In genomic region chrX:19072372-19072771, GRCh38 we compare ENCODE assay signal across 1 cellular context.
A peak's percentile ranks its signal among the peaks of the same experiment; 100 is the strongest.
TF ChIP-seq lines count a peak whose summit lies in the region.

No MANE protein-coding gene starts in this region.

TF ChIP-seq in HepG2, 621 proteins besides CTCF, POLR2A, EP300 and RAD21 (continued from another document and continues in another):
- no peak for TF ChIP-seq ZNF484 (CRISPR knock-in tag; IDR thresholded peaks at IDR 0.05; ENCODE audit: borderline replicate concordance, low read depth)
- TF ChIP-seq, protein P1, sequence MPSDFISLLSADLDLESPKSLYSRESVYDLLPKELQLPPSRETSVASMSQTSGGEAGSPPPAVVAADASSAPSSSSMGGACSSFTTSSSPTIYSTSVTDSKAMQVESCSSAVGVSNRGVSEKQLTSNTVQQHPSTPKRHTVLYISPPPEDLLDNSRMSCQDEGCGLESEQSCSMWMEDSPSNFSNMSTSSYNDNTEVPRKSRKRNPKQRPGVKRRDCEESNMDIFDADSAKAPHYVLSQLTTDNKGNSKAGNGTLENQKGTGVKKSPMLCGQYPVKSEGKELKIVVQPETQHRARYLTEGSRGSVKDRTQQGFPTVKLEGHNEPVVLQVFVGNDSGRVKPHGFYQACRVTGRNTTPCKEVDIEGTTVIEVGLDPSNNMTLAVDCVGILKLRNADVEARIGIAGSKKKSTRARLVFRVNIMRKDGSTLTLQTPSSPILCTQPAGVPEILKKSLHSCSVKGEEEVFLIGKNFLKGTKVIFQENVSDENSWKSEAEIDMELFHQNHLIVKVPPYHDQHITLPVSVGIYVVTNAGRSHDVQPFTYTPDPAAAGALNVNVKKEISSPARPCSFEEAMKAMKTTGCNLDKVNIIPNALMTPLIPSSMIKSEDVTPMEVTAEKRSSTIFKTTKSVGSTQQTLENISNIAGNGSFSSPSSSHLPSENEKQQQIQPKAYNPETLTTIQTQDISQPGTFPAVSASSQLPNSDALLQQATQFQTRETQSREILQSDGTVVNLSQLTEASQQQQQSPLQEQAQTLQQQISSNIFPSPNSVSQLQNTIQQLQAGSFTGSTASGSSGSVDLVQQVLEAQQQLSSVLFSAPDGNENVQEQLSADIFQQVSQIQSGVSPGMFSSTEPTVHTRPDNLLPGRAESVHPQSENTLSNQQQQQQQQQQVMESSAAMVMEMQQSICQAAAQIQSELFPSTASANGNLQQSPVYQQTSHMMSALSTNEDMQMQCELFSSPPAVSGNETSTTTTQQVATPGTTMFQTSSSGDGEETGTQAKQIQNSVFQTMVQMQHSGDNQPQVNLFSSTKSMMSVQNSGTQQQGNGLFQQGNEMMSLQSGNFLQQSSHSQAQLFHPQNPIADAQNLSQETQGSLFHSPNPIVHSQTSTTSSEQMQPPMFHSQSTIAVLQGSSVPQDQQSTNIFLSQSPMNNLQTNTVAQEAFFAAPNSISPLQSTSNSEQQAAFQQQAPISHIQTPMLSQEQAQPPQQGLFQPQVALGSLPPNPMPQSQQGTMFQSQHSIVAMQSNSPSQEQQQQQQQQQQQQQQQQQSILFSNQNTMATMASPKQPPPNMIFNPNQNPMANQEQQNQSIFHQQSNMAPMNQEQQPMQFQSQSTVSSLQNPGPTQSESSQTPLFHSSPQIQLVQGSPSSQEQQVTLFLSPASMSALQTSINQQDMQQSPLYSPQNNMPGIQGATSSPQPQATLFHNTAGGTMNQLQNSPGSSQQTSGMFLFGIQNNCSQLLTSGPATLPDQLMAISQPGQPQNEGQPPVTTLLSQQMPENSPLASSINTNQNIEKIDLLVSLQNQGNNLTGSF (CRISPR knock-in tag; IDR thresholded peaks at IDR 0.05) = no peak
- TF ChIP-seq RFX1 (IDR thresholded peaks at IDR 0.05) = no peak
- peak; percentile 91 for TF ChIP-seq FOSL2 (CRISPR knock-in tag; IDR thresholded peaks at IDR 0.05)
- no peak for TF ChIP-seq ZBTB26 (CRISPR knock-in tag; IDR thresholded peaks at IDR 0.05; ENCODE audit: borderline replicate concordance)
- TF ChIP-seq NR2F6 (IDR thresholded peaks at IDR 0.05) = peak; percentile 36
- peak; percentile 29; the same call in 1 of the 2 replicates for TF ChIP-seq NR2F6 (CRISPR knock-in tag; IDR thresholded peaks at IDR 0.05)
- no peak for TF ChIP-seq ZNF382 (CRISPR knock-in tag; IDR thresholded peaks at IDR 0.05; ENCODE audit: borderline replicate concordance)
- no peak for TF ChIP-seq EEA1 (CRISPR knock-in tag; IDR thresholded peaks at IDR 0.05; ENCODE audit: borderline replicate concordance)
- no peak for TF ChIP-seq ZNF570 (CRISPR knock-in tag; IDR thresholded peaks at IDR 0.05; ENCODE audit: borderline replicate concordance)
- no peak for TF ChIP-seq RXRA (CRISPR knock-in tag; IDR thresholded peaks at IDR 0.05)
- TF ChIP-seq SIX4 (CRISPR knock-in tag; IDR thresholded peaks at IDR 0.05) = no peak
- no peak for TF ChIP-seq HNRNPL (IDR thresholded peaks at IDR 0.05; ENCODE audit: low read depth, low read length)
- no peak for TF ChIP-seq ETV6 (CRISPR knock-in tag; conservative IDR thresholded peaks at IDR 0.05)
- no peak for TF ChIP-seq ELF1 (CRISPR knock-in tag; IDR thresholded peaks at IDR 0.05)
- TF ChIP-seq HIVEP1 (CRISPR knock-in tag; IDR thresholded peaks at IDR 0.05) = no peak
- no peak for TF ChIP-seq ZNF296 (CRISPR knock-in tag; conservative IDR thresholded peaks at IDR 0.05)
- no peak for TF ChIP-seq ZNF207 (IDR thresholded peaks at IDR 0.05; ENCODE audit: borderline replicate concordance)
- TF ChIP-seq JARID2 (CRISPR knock-in tag; IDR thresholded peaks at IDR 0.05; ENCODE audit: insufficient replicate concordance) = no peak
- TF ChIP-seq MED8 (CRISPR knock-in tag; IDR thresholded peaks at IDR 0.05; ENCODE audit: insufficient replicate concordance) = no peak
- TF ChIP-seq SAP130 (CRISPR knock-in tag; IDR thresholded peaks at IDR 0.05; ENCODE audit: low read depth) = no peak
- no peak for TF ChIP-seq ZNF34 (CRISPR knock-in tag; IDR thresholded peaks at IDR 0.05; ENCODE audit: borderline replicate concordance)
- TF ChIP-seq ARID4A (CRISPR knock-in tag; IDR thresholded peaks at IDR 0.05; ENCODE audit: borderline replicate concordance) = no peak
- no peak for TF ChIP-seq ZNF121 (CRISPR knock-in tag; IDR thresholded peaks at IDR 0.05)
- no peak for TF ChIP-seq ZNF451 (CRISPR knock-in tag; IDR thresholded peaks at IDR 0.05)
- no peak for TF ChIP-seq ZNF619 (CRISPR knock-in tag; IDR thresholded peaks at IDR 0.05)
- no peak for TF ChIP-seq ZBTB1 (CRISPR knock-in tag; IDR thresholded peaks at IDR 0.05; ENCODE audit: borderline replicate concordance)
- no peak for TF ChIP-seq MEIS2 (CRISPR knock-in tag; IDR thresholded peaks at IDR 0.05)
- TF ChIP-seq CERS6 (CRISPR knock-in tag; IDR thresholded peaks at IDR 0.05) = no peak
- TF ChIP-seq NFE2L2 (IDR thresholded peaks at IDR 0.05; ENCODE audit: low read length) = no peak
- TF ChIP-seq, protein P2, sequence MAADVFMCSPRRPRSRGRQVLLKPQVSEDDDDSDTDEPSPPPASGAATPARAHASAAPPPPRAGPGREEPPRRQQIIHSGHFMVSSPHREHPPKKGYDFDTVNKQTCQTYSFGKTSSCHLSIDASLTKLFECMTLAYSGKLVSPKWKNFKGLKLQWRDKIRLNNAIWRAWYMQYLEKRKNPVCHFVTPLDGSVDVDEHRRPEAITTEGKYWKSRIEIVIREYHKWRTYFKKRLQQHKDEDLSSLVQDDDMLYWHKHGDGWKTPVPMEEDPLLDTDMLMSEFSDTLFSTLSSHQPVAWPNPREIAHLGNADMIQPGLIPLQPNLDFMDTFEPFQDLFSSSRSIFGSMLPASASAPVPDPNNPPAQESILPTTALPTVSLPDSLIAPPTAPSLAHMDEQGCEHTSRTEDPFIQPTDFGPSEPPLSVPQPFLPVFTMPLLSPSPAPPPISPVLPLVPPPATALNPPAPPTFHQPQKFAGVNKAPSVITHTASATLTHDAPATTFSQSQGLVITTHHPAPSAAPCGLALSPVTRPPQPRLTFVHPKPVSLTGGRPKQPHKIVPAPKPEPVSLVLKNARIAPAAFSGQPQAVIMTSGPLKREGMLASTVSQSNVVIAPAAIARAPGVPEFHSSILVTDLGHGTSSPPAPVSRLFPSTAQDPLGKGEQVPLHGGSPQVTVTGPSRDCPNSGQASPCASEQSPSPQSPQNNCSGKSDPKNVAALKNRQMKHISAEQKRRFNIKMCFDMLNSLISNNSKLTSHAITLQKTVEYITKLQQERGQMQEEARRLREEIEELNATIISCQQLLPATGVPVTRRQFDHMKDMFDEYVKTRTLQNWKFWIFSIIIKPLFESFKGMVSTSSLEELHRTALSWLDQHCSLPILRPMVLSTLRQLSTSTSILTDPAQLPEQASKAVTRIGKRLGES (CRISPR knock-in tag; IDR thresholded peaks at IDR 0.05; ENCODE audit: borderline replicate concordance) = no peak
- no peak for TF ChIP-seq MAZ (IDR thresholded peaks at IDR 0.05; ENCODE audit: borderline replicate concordance, low read depth, low read length)
- TF ChIP-seq MAZ (CRISPR knock-in tag; IDR thresholded peaks at IDR 0.05; ENCODE audit: low read depth) = no peak
- TF ChIP-seq ATF3 (CRISPR knock-in tag; IDR thresholded peaks at IDR 0.05) = no peak
- TF ChIP-seq IKZF1 (IDR thresholded peaks at IDR 0.05) = no peak
- no peak for TF ChIP-seq SNRNP70 (IDR thresholded peaks at IDR 0.05; ENCODE audit: low read depth, low read length)
- TF ChIP-seq TCF12 (IDR thresholded peaks at IDR 0.05) = no peak
- TF ChIP-seq TCF12 (CRISPR knock-in tag; IDR thresholded peaks at IDR 0.05) = no peak
- TF ChIP-seq, protein P3, sequence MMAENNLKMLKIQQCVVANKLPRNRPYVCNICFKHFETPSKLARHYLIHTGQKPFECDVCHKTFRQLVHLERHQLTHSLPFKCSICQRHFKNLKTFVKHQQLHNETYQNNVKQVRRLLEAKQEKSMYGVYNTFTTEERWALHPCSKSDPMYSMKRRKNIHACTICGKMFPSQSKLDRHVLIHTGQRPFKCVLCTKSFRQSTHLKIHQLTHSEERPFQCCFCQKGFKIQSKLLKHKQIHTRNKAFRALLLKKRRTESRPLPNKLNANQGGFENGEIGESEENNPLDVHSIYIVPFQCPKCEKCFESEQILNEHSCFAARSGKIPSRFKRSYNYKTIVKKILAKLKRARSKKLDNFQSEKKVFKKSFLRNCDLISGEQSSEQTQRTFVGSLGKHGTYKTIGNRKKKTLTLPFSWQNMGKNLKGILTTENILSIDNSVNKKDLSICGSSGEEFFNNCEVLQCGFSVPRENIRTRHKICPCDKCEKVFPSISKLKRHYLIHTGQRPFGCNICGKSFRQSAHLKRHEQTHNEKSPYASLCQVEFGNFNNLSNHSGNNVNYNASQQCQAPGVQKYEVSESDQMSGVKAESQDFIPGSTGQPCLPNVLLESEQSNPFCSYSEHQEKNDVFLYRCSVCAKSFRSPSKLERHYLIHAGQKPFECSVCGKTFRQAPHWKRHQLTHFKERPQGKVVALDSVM (CRISPR knock-in tag; IDR thresholded peaks at IDR 0.05) = no peak
- no peak for TF ChIP-seq FOXA1 (IDR thresholded peaks at IDR 0.05)
- TF ChIP-seq FOXA1 (CRISPR knock-in tag; IDR thresholded peaks at IDR 0.05) = peak; percentile 71
- TF ChIP-seq, protein P4, sequence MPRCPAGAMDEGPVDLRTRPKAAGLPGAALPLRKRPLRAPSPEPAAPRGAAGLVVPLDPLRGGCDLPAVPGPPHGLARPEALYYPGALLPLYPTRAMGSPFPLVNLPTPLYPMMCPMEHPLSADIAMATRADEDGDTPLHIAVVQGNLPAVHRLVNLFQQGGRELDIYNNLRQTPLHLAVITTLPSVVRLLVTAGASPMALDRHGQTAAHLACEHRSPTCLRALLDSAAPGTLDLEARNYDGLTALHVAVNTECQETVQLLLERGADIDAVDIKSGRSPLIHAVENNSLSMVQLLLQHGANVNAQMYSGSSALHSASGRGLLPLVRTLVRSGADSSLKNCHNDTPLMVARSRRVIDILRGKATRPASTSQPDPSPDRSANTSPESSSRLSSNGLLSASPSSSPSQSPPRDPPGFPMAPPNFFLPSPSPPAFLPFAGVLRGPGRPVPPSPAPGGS (CRISPR knock-in tag; IDR thresholded peaks at IDR 0.05) = no peak
- no peak for TF ChIP-seq SALL2 (CRISPR knock-in tag; IDR thresholded peaks at IDR 0.05)
- TF ChIP-seq TCF7 (IDR thresholded peaks at IDR 0.05; ENCODE audit: low read depth) = peak; percentile 76
- TF ChIP-seq DMAP1 (CRISPR knock-in tag; IDR thresholded peaks at IDR 0.05) = no peak
- peak; percentile 60 for TF ChIP-seq FOXA3 (CRISPR knock-in tag; IDR thresholded peaks at IDR 0.05)
- TF ChIP-seq CCAR2 (optimal IDR thresholded peaks at IDR 0.05; ENCODE audit: low read depth, low read length) = no peak
- no peak for TF ChIP-seq TCF7L2 (IDR thresholded peaks at IDR 0.05; ENCODE audit: low read depth, low read length)
- no peak for TF ChIP-seq FOXM1 (CRISPR knock-in tag; IDR thresholded peaks at IDR 0.05)
